ENCODE assay signal across 8 cellular contexts in the genomic region with DNA sequence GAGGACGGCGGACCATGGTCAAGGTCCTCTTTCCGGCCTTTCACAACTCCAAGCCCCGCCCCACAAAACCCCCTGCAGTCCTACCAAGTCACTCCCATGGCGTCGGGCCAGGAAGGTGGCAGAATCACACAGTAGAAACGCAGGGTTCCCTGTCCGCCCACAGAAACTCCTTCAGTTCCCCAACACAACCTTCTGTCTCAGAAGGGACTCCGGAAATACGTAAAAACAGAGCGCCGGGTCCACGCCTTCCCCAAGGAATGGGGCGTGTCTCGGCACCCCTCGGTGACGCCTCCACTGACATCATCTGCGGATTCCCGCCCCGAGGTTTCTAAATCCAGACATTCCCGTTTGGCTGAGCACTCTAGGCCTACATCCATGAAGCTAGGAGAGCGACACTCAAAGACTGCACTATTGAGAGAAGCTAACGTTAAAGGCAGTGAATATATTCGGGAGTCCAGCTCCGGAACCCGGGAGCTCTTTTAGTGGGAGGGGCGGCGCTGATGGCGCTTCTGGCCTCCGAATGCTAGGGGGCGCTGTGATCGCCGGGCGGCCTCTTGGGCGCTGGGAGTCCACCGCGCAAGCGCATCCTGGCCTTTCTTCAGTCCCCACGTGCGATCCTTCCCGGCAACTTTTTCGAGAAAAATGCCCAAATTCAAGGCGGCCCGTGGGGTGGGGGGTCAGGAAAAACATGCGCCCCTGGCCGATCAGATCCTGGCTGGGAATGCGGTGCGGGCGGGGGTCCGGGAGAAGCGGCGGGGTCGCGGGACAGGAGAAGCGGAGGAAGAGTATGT.
A peak's percentile ranks its signal among the peaks of the same experiment; 100 is the strongest.
DNase-seq lines count a peak whose midpoint lies in the region; ATAC-seq and FAIRE-seq lines count a peak whose summit lies in the region.

A gene with protein sequence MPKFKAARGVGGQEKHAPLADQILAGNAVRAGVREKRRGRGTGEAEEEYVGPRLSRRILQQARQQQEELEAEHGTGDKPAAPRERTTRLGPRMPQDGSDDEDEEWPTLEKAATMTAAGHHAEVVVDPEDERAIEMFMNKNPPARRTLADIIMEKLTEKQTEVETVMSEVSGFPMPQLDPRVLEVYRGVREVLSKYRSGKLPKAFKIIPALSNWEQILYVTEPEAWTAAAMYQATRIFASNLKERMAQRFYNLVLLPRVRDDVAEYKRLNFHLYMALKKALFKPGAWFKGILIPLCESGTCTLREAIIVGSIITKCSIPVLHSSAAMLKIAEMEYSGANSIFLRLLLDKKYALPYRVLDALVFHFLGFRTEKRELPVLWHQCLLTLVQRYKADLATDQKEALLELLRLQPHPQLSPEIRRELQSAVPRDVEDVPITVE (plus strand): TSS at position 579 of the 791 bp plus-strand sequence. CDS start 64 bp downstream, at position 643.
A gene with protein sequence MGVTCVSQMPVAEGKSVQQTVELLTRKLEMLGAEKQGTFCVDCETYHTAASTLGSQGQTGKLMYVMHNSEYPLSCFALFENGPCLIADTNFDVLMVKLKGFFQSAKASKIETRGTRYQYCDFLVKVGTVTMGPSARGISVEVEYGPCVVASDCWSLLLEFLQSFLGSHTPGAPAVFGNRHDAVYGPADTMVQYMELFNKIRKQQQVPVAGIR (minus strand): TSS at position 219 of the 791 bp plus-strand sequence. CDS start 121 bp downstream, at position 98.

- peak; percentile 86 for ATAC-seq in GM19023 (IDR thresholded peaks at IDR 0.05; ENCODE audit: unreplicated experiment)
- peak; percentile 92 for ATAC-seq in HG03280 (IDR thresholded peaks at IDR 0.05; ENCODE audit: unreplicated experiment)

- peak; percentile 30 for FAIRE-seq in islet of Langerhans (lab: Jason Lieb, UNC)

- DNase-seq in AG20443 (ENCODE audit: low spot score) (peak; percentile 96), NCI-H345 (lab: John Stamatoyannopoulos, UW) (peak; percentile 94)
- peak; percentile 81 to 96 (median 88) for DNase-seq in activated CD4-positive, CD25-positive, alpha-beta regulatory T cell (lab: John Stamatoyannopoulos, UW)
- peak; percentile 94 for DNase-seq in central memory CD4-positive, alpha-beta T cell
- DNase-seq in stimulated activated CD4-positive, alpha-beta T cell treated with anti-CD3 and anti-CD28 coated beads, Interleukin-12 subunit alpha, Interleukin-12 subunit beta, amount 100 ng/mL, for 4 hours, result peak; percentile 93

Comparison
In these comparisons a context has a peak if more than half of its experiments do, and no peak if none do; other contexts are left out.
1. Peak in every context shown above with its lines: DNase-seq and ATAC-seq.